Comparison of ENCODE assay signal across 21 cellular contexts in the genomic region with DNA sequence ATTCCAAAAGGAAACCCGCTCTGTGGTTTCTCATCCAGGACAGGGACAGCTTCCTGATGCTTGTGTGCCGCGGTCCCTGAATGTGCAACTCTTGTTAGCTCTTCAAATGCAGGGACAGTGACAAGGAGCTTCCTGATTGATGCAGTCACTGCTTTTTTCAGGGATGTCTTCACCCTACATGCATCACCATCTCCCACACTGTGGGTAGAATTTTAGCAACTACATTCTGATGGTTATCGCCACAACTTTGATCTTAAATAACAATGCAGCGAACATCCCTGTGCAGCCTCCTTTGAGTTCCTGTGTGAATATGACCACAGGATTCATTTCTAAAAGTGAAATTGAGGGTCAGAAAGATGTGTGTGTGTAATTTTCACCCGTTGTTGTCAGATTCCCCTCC.
DNase-seq lines count a peak whose midpoint lies in the region; ATAC-seq, FAIRE-seq and TF ChIP-seq lines count a peak whose summit lies in the region.
"Had no signal": no experiment of that assay in that cellular context is flagged by ENCODE, and none has a peak within 500 bp of the region (broad histone marks: within the 10 kb centered on the region; RNA-seq: fewer than 3 reads in every experiment).

No MANE protein-coding gene starts in this region.

- CTCF ChIA-PET in CD4-positive, alpha-beta T cell (lab: Charles Lee) = no interaction called here
- CTCF ChIA-PET in Caco-2 (lab: Charles Lee) = no interaction called here

- BruUV-seq in Caco-2 (replicated peaks; lab: Mats Ljungman, UMichigan) = no TSS peak

- no peaks in the 10 kb centered on the region for H3K27me3 ChIP-seq in CD4-positive, alpha-beta T cell (ENCODE audit: control insufficient read depth, insufficient read depth, low read length)
- H3K27me3 ChIP-seq in Caco-2 (replicated peaks; ENCODE audit: control insufficient read depth, insufficient read depth, low read length) = no peaks in the 10 kb centered on the region; the same call in 1 of the 2 replicates
- H3K27me3 ChIP-seq: SJCRH30 had no signal

- H3K36me3 Mint-ChIP-seq in CD4-positive, alpha-beta T cell (ENCODE audit: low read depth) = no peaks in the 10 kb centered on the region
- peaks cover 33% of the 10 kb centered on the region for H3K36me3 Mint-ChIP-seq in effector memory CD8-positive, alpha-beta T cell (ENCODE audit: insufficient read depth)
- H3K36me3 Mint-ChIP-seq in natural killer cell treated with Interleukin-12 subunit alpha and Interleukin-12 subunit beta and Interleukin-15 and Interleukin-18, amount 100 ng/mL, for 72 hours = no peaks in the 10 kb centered on the region
- no peaks in the 10 kb centered on the region for H3K36me3 Mint-ChIP-seq in Caco-2 (ENCODE audit: insufficient read depth, unreplicated experiment)

- H3K36me3 ChIP-seq in Caco-2 (ENCODE audit: control insufficient read depth, insufficient read depth, low read length) = no peaks in the 10 kb centered on the region
- H3K36me3 ChIP-seq: SJCRH30 had no signal

- H3K4me3 Mint-ChIP-seq in CD4-positive, alpha-beta T cell = peak overlapping the region; percentile 35
- H3K4me3 Mint-ChIP-seq in effector memory CD8-positive, alpha-beta T cell = peak overlapping the region; percentile 88 to 93
- H3K4me3 Mint-ChIP-seq in natural killer cell treated with Interleukin-12 subunit alpha and Interleukin-12 subunit beta and Interleukin-15 and Interleukin-18, amount 100 ng/mL, for 72 hours = peak overlapping the region; percentile 72
- H3K4me3 Mint-ChIP-seq in Caco-2 (ENCODE audit: unreplicated experiment) = no peak overlapping the region
- H3K4me3 Mint-ChIP-seq: HFFc6 had no signal

- ATAC-seq in CD4-positive, alpha-beta T cell (ENCODE audit: poor library complexity) = no peak
- ATAC-seq in effector memory CD8-positive, alpha-beta T cell (replicated peaks) = peak; percentile 82
- ATAC-seq in natural killer cell treated with Interleukin-12 subunit alpha and Interleukin-12 subunit beta and Interleukin-15 and Interleukin-18, amount 100 ng/mL, for 72 hours = peak; percentile 57 to 66

- no peak for TF ChIP-seq CTCF in CD4-positive, alpha-beta T cell (IDR thresholded peaks at IDR 0.05)
- no peak for TF ChIP-seq CTCF in Caco-2 (IDR thresholded peaks at IDR 0.05; ENCODE audit: insufficient read depth in 1 of 2, low read depth in 1 of 2, low read length in 1 of 2, severe bottlenecking in 1 of 2, unreplicated experiment in 1 of 2)

- no peak overlapping the region for H3K27ac ChIP-seq in CD4-positive, alpha-beta T cell (ENCODE audit: low read depth, low read length)
- H3K27ac ChIP-seq: SJCRH30 had no signal

- H3K4me1 Mint-ChIP-seq in CD4-positive, alpha-beta T cell (ENCODE audit: low read depth) = peaks cover 26% of the 10 kb centered on the region
- peaks cover 79 to 85% of the 10 kb centered on the region in 2 donors for H3K4me1 Mint-ChIP-seq in effector memory CD8-positive, alpha-beta T cell (ENCODE audit: low read depth in 2 of 2)
- peaks cover 49 to 61% of the 10 kb centered on the region in 2 donors for H3K4me1 Mint-ChIP-seq in natural killer cell treated with Interleukin-12 subunit alpha and Interleukin-12 subunit beta and Interleukin-15 and Interleukin-18, amount 100 ng/mL, for 72 hours (ENCODE audit: low read depth in 2 of 2)
- no peaks in the 10 kb centered on the region for H3K4me1 Mint-ChIP-seq in Caco-2 (ENCODE audit: low read depth, unreplicated experiment)

- no peak overlapping the region for H3K4me3 ChIP-seq in Caco-2 (ENCODE audit: low read depth, low read length)
- H3K4me3 ChIP-seq: SJCRH30 had no signal

- FAIRE-seq in GM12892 (lab: Jason Lieb, UNC) = peak; percentile 60
- FAIRE-seq: D721Med, H1 had no signal

- DNase-seq in CD4-positive, alpha-beta T cell = no peak
- DNase-seq in GM12892 (ENCODE audit: insufficient read length) (no peak), Caco-2 (no peak), cardiac septum (ENCODE audit: low spot score) (no peak)
- peak in 1 of 3 experiments; percentile 26 for DNase-seq in effector memory CD8-positive, alpha-beta T cell
- DNase-seq in natural killer cell treated with Interleukin-12 subunit alpha and Interleukin-12 subunit beta and Interleukin-15 and Interleukin-18, amount 100 ng/mL, for 72 hours (ENCODE audit: low spot score) = no peak
- no peak for DNase-seq in stimulated activated naive CD4-positive, alpha-beta T cell treated with Interleukin-2 at 50 U/mL for 16 hours (lab: John Stamatoyannopoulos, UW)
- DNase-seq: DND-41; GDM1; HFFc6; KBM-7; NCI-H1048; NCI-H146; NCI-H2081 treated with DMSO at 0.1 percent for 48 hours; NCI-H526; NK-92 treated with Interleukin-12 subunit alpha and Interleukin-12 subunit beta, amount 100 ng/mL, for 24 hours; OCI-M1; RPMI8226 had no signal

- no peaks in the 10 kb centered on the region for H3K9me3 ChIP-seq in CD4-positive, alpha-beta T cell (ENCODE audit: control insufficient read depth, low read length)
- H3K9me3 ChIP-seq in Caco-2 = no peaks in the 10 kb centered on the region
- H3K9me3 ChIP-seq: SJCRH30 had no signal

- H3K9me3 Mint-ChIP-seq in CD4-positive, alpha-beta T cell = no peaks in the 10 kb centered on the region
- H3K9me3 Mint-ChIP-seq in effector memory CD8-positive, alpha-beta T cell = no peaks in the 10 kb centered on the region
- H3K9me3 Mint-ChIP-seq in natural killer cell treated with Interleukin-12 subunit alpha and Interleukin-12 subunit beta and Interleukin-15 and Interleukin-18, amount 100 ng/mL, for 72 hours = no peaks in the 10 kb centered on the region
- H3K9me3 Mint-ChIP-seq in Caco-2 (ENCODE audit: unreplicated experiment) = no peaks in the 10 kb centered on the region
- H3K9me3 Mint-ChIP-seq: HFFc6 had no signal

- TF ChIP-seq POLR2A in GM12892 (IDR thresholded peaks at IDR 0.05; ENCODE audit: low read depth, low read length) = no peak

- H3K4me1 ChIP-seq in Caco-2 = no peaks in the 10 kb centered on the region

- POLR2A ChIA-PET in CD4-positive, alpha-beta T cell (lab: Charles Lee) = no interaction called here
- POLR2A ChIA-PET in Caco-2 (lab: Charles Lee) = no interaction called here

- intact Hi-C loops in CD4-positive, alpha-beta T cell (cut with DNase I, micrococcal nuclease) = no loop called here
- intact Hi-C loops in Caco-2 (cut with micrococcal nuclease; ENCODE audit: unreplicated experiment) (no loop called here), cardiac septum (cut with DNase I) (no loop called here)

- H3K27me3 Mint-ChIP-seq in CD4-positive, alpha-beta T cell = no peaks in the 10 kb centered on the region
- no peaks in the 10 kb centered on the region for H3K27me3 Mint-ChIP-seq in effector memory CD8-positive, alpha-beta T cell
- no peaks in the 10 kb centered on the region for H3K27me3 Mint-ChIP-seq in natural killer cell treated with Interleukin-12 subunit alpha and Interleukin-12 subunit beta and Interleukin-15 and Interleukin-18, amount 100 ng/mL, for 72 hours
- no peaks in the 10 kb centered on the region for H3K27me3 Mint-ChIP-seq in Caco-2 (ENCODE audit: insufficient read depth, unreplicated experiment)

- peak overlapping the region; percentile 39 for H3K27ac Mint-ChIP-seq in CD4-positive, alpha-beta T cell
- H3K27ac Mint-ChIP-seq in effector memory CD8-positive, alpha-beta T cell = peak overlapping the region; percentile 91 to 94
- H3K27ac Mint-ChIP-seq in natural killer cell treated with Interleukin-12 subunit alpha and Interleukin-12 subunit beta and Interleukin-15 and Interleukin-18, amount 100 ng/mL, for 72 hours = peak overlapping the region; percentile 86 to 88
- no peak overlapping the region for H3K27ac Mint-ChIP-seq in Caco-2 (ENCODE audit: unreplicated experiment)
- H3K27ac Mint-ChIP-seq: HFFc6 had no signal
